Comparison of ENCODE assay signal across 20 cellular contexts in genomic region chr3:10848261-10848660, GRCh38. TPM values are rescaled to one million over a fixed set of nuclear protein-coding genes. Genes with fewer than 3 reads are reported as not detected.
DNase-seq lines count a peak whose midpoint lies in the region; ATAC-seq lines count a peak whose summit lies in the region.
"Had no signal": no experiment of that assay in that cellular context is flagged by ENCODE, and none has a peak within 500 bp of the region (broad histone marks: within the 10 kb centered on the region; RNA-seq: fewer than 3 reads in every experiment).

No MANE protein-coding gene starts in this region.

- no peaks in the 10 kb centered on the region for H3K9me3 Mint-ChIP-seq in activated CD8-positive, alpha-beta memory T cell treated with anti-CD3 and anti-CD28 coated beads, Interleukin-2, amount 10 ng/mL, durations not matched to agents 7 days and 5 days (ENCODE audit: low read depth)
- H3K9me3 Mint-ChIP-seq in activated naive CD8-positive, alpha-beta T cell treated with anti-CD3 and anti-CD28 coated beads, Interleukin-2, amount 50 U/mL, for 24 hours = no peaks in the 10 kb centered on the region
- H3K9me3 Mint-ChIP-seq: stimulated activated naive CD8-positive, alpha-beta T cell treated with anti-CD3 and anti-CD28 coated beads, Interleukin-15, Interleukin-2, amounts not matched to agents 100 ng/mL and 50 ng/mL, for 24 hours had no signal

- H3K4me1 Mint-ChIP-seq in activated CD8-positive, alpha-beta memory T cell treated with anti-CD3 and anti-CD28 coated beads, Interleukin-2, amount 10 ng/mL, durations not matched to agents 7 days and 5 days = no peaks in the 10 kb centered on the region
- H3K4me1 Mint-ChIP-seq in activated naive CD8-positive, alpha-beta T cell treated with anti-CD3 and anti-CD28 coated beads, Interleukin-2, amount 50 U/mL, for 24 hours = peaks cover 2% of the 10 kb centered on the region
- H3K4me1 Mint-ChIP-seq: CD4-positive, CD25-positive, alpha-beta regulatory T cell had no signal

- no peak for ATAC-seq in activated CD8-positive, alpha-beta memory T cell treated with anti-CD3 and anti-CD28 coated beads, Interleukin-2, amount 10 ng/mL, durations not matched to agents 7 days and 5 days
- ATAC-seq in GM18909 (IDR thresholded peaks at IDR 0.05; ENCODE audit: poor library complexity, unreplicated experiment) = peak; percentile 55
- ATAC-seq in activated naive CD8-positive, alpha-beta T cell treated with anti-CD3 and anti-CD28 coated beads, Interleukin-2, amount 50 U/mL, for 24 hours = peak; percentile 91
- no peak for ATAC-seq in HG02571 (IDR thresholded peaks at IDR 0.05; ENCODE audit: unreplicated experiment)
- ATAC-seq: mucosa of descending colon had no signal

- peak; percentile 2 for DNase-seq in activated CD8-positive, alpha-beta memory T cell treated with anti-CD3 and anti-CD28 coated beads, Interleukin-2, amount 50 U/mL, for 24 hours (ENCODE audit: extremely low read depth)
- DNase-seq in activated CD8-positive, alpha-beta memory T cell treated with anti-CD3 and anti-CD28 coated beads, Interleukin-2, amount 10 ng/mL, durations not matched to agents 7 days and 5 days = no peak
- DNase-seq in activated naive CD8-positive, alpha-beta T cell treated with anti-CD3 and anti-CD28 coated beads, Interleukin-2, amount 50 U/mL, for 24 hours = peak; percentile 37
- peak; percentile 11 to 25 for DNase-seq in stimulated activated CD8-positive, alpha-beta memory T cell treated with anti-CD3 and anti-CD28 coated beads, Interleukin-15, amount 100 ng/mL, for 48 hours (ENCODE audit: low read depth in 2 of 2)
- DNase-seq in posterior vena cava (ENCODE audit: low spot score) = no peak
- no peak for DNase-seq in effector CD8-positive, alpha-beta T cell (lab: John Stamatoyannopoulos, UW)
- DNase-seq: anterior cingulate cortex; CD4-positive, CD25-positive, alpha-beta regulatory T cell; DMS53; foreskin fibroblast; H7; mucosa of descending colon; NCI-H187 treated with DMSO at 0.1 percent for 48 hours; NCI-H524 treated with DMSO at 0.1 percent for 48 hours had no signal

- no peak overlapping the region for H3K4me3 Mint-ChIP-seq in activated CD8-positive, alpha-beta memory T cell treated with anti-CD3 and anti-CD28 coated beads, Interleukin-2, amount 10 ng/mL, durations not matched to agents 7 days and 5 days
- H3K4me3 Mint-ChIP-seq in activated naive CD8-positive, alpha-beta T cell treated with anti-CD3 and anti-CD28 coated beads, Interleukin-2, amount 50 U/mL, for 24 hours = no peak overlapping the region
- H3K4me3 Mint-ChIP-seq: CD4-positive, CD25-positive, alpha-beta regulatory T cell; stimulated activated naive CD8-positive, alpha-beta T cell treated with anti-CD3 and anti-CD28 coated beads, Interleukin-15, Interleukin-2, amounts not matched to agents 100 ng/mL and 50 ng/mL, for 24 hours had no signal

- CTCF ChIA-PET in activated CD8-positive, alpha-beta memory T cell treated with anti-CD3 and anti-CD28 coated beads, Interleukin-2, amount 10 ng/mL, durations not matched to agents 7 days and 5 days (lab: Charles Lee) = no interaction called here

- no peak overlapping the region for H3K27ac Mint-ChIP-seq in activated CD8-positive, alpha-beta memory T cell treated with anti-CD3 and anti-CD28 coated beads, Interleukin-2, amount 10 ng/mL, durations not matched to agents 7 days and 5 days
- H3K27ac Mint-ChIP-seq in activated naive CD8-positive, alpha-beta T cell treated with anti-CD3 and anti-CD28 coated beads, Interleukin-2, amount 50 U/mL, for 24 hours = no peak overlapping the region
- H3K27ac Mint-ChIP-seq: CD4-positive, CD25-positive, alpha-beta regulatory T cell; stimulated activated naive CD8-positive, alpha-beta T cell treated with anti-CD3 and anti-CD28 coated beads, Interleukin-15, Interleukin-2, amounts not matched to agents 100 ng/mL and 50 ng/mL, for 24 hours had no signal

- H3K36me3 Mint-ChIP-seq in activated CD8-positive, alpha-beta memory T cell treated with anti-CD3 and anti-CD28 coated beads, Interleukin-2, amount 10 ng/mL, durations not matched to agents 7 days and 5 days = no peaks in the 10 kb centered on the region
- H3K36me3 Mint-ChIP-seq in activated naive CD8-positive, alpha-beta T cell treated with anti-CD3 and anti-CD28 coated beads, Interleukin-2, amount 50 U/mL, for 24 hours (ENCODE audit: low read depth) = no peaks in the 10 kb centered on the region
- H3K36me3 Mint-ChIP-seq: CD4-positive, CD25-positive, alpha-beta regulatory T cell had no signal

- H3K27me3 Mint-ChIP-seq in activated CD8-positive, alpha-beta memory T cell treated with anti-CD3 and anti-CD28 coated beads, Interleukin-2, amount 10 ng/mL, durations not matched to agents 7 days and 5 days = peaks cover 17% of the 10 kb centered on the region
- peaks cover 35% of the 10 kb centered on the region for H3K27me3 Mint-ChIP-seq in activated naive CD8-positive, alpha-beta T cell treated with anti-CD3 and anti-CD28 coated beads, Interleukin-2, amount 50 U/mL, for 24 hours

- intact Hi-C loops in posterior vena cava (cut with DNase I) = no loop called here

RNA-seq across cellular contexts. Expression of gene SLC6A11, which starts 32.2 kb away (rescaled TPM):
- total RNA-seq in activated CD8-positive, alpha-beta memory T cell treated with anti-CD3 and anti-CD28 coated beads, Interleukin-2, amount 10 ng/mL, durations not matched to agents 7 days and 5 days = not detected
- total RNA-seq in posterior vena cava = under 1 TPM in 1 of 2 donors, not detected in 1; 0.10 TPM
- total RNA-seq: CD4-positive, CD25-positive, alpha-beta regulatory T cell; chondrocyte; right atrium auricular region; T-helper 2 cell treated with Interferon-gamma antibody and Interleukin-4, amounts not matched to agents 100 ng/mL and 5 ng/mL, for 36 hours had no signal

Comparison
In these comparisons a context has a peak if more than half of its experiments do, and no peak if none do; other contexts are left out.
1. DNase-seq: peak in activated CD8-positive, alpha-beta memory T cell treated with anti-CD3 and anti-CD28 coated beads, Interleukin-2, amount 50 U/mL, for 24 hours (single experiment), activated naive CD8-positive, alpha-beta T cell treated with anti-CD3 and anti-CD28 coated beads, Interleukin-2, amount 50 U/mL, for 24 hours (single experiment) and stimulated activated CD8-positive, alpha-beta memory T cell treated with anti-CD3 and anti-CD28 coated beads, Interleukin-15, amount 100 ng/mL, for 48 hours (2 of 2); none in activated CD8-positive, alpha-beta memory T cell treated with anti-CD3 and anti-CD28 coated beads, Interleukin-2, amount 10 ng/mL, durations not matched to agents 7 days and 5 days (single experiment), posterior vena cava (single experiment) and effector CD8-positive, alpha-beta T cell (single experiment).
2. ATAC-seq: peak in GM18909 (single experiment) and activated naive CD8-positive, alpha-beta T cell treated with anti-CD3 and anti-CD28 coated beads, Interleukin-2, amount 50 U/mL, for 24 hours (single experiment); none in activated CD8-positive, alpha-beta memory T cell treated with anti-CD3 and anti-CD28 coated beads, Interleukin-2, amount 10 ng/mL, durations not matched to agents 7 days and 5 days (single experiment) and HG02571 (single experiment).